ENCODE assay signal across 9 cellular contexts in genomic region chr17:50272246-50272645, GRCh38. TPM values are rescaled to one million over a fixed set of nuclear protein-coding genes. Genes with fewer than 3 reads are reported as not detected.
DNase-seq lines count a peak whose midpoint lies in the region; ATAC-seq, FAIRE-seq and TF ChIP-seq lines count a peak whose summit lies in the region.
"Had no signal": no experiment of that assay in that cellular context is flagged by ENCODE, and none has a peak within 500 bp of the region (broad histone marks: within the 10 kb centered on the region; RNA-seq: fewer than 3 reads in every experiment).

No MANE protein-coding gene starts in this region.

- H3F3A ChIP-seq in GM23338 (replicated peaks; ENCODE audit: low read depth) = no peaks in the 10 kb centered on the region

- H3K36me3 ChIP-seq in GM23338 (ENCODE audit: insufficient read depth) (no peaks in the 10 kb centered on the region), iPS-15b (ENCODE audit: control insufficient read depth, insufficient read depth, low read length) (no peaks in the 10 kb centered on the region), small intestine (ENCODE audit: control insufficient read depth in 2 of 2, insufficient read depth in 2 of 2, low read length in 2 of 2) (no peaks in the 10 kb centered on the region)

- DNase-seq in GM23338 (ENCODE audit: low spot score) = no peak
- no peak for DNase-seq in activated CD4-positive, alpha-beta memory T cell treated with anti-CD3 and anti-CD28 coated beads, Interleukin-2, amount 10 ng/mL, durations not matched to agents 7 days and 5 days
- DNase-seq in small intestine = peak; percentile 9
- DNase-seq in NCI-H128 (lab: John Stamatoyannopoulos, UW; ENCODE audit: unreplicated experiment) = no peak
- DNase-seq in NCI-H2196 treated with DMSO at 0.1 percent for 48 hours (lab: John Stamatoyannopoulos, UW; ENCODE audit: unreplicated experiment) = no peak
- DNase-seq: retina had no signal

- POLR2A ChIA-PET in activated CD4-positive, alpha-beta memory T cell treated with anti-CD3 and anti-CD28 coated beads, Interleukin-2, amount 10 ng/mL, durations not matched to agents 7 days and 5 days (lab: Charles Lee) = interaction anchor here (0.7 to 2.4 kb wide), 2 partner anchors 67 to 72 kb away, joined by 5 to 7 read pairs; no protein-coding TSS in a partner anchor

- H3K4me1 ChIP-seq in GM23338 (ENCODE audit: insufficient read depth) (peaks cover 53% of the 10 kb centered on the region), iPS-15b (ENCODE audit: control insufficient read depth, insufficient read depth, low read length) (peaks cover 20% of the 10 kb centered on the region), small intestine (ENCODE audit: control insufficient read depth in 2 of 2, insufficient read depth in 1 of 2, low read depth in 1 of 2, low read length in 1 of 2) (no peaks in the 10 kb centered on the region)

- H3K4me3 ChIP-seq in GM23338 (peak overlapping the region; percentile 55), iPS-15b (ENCODE audit: low read depth, low read length) (peak overlapping the region; percentile 59), small intestine (ENCODE audit: low read depth in 1 of 2, low read length in 2 of 2) (peak overlapping the region in 1 of 2 donors; percentile 71)

- 21 to 51% (median 37%) methylated on average over 7 of the region's 7 CpGs for WGBS in small intestine, 3 donors

- H3K4me1 Mint-ChIP-seq in GM23338 = peaks cover 50% of the 10 kb centered on the region
- H3K4me1 Mint-ChIP-seq in activated CD4-positive, alpha-beta memory T cell treated with anti-CD3 and anti-CD28 coated beads, Interleukin-2, amount 10 ng/mL, durations not matched to agents 7 days and 5 days = peaks cover 18% of the 10 kb centered on the region

- H3K27ac ChIP-seq in GM23338 (ENCODE audit: low read depth) (no peak overlapping the region), small intestine (ENCODE audit: low read depth in 1 of 2, low read length in 1 of 2) (peak overlapping the region; percentile 33 to 66)

- H3K27me3 Mint-ChIP-seq in GM23338 (ENCODE audit: insufficient read depth, low read depth, poor library complexity) = peaks cover 15% of the 10 kb centered on the region
- H3K27me3 Mint-ChIP-seq in activated CD4-positive, alpha-beta memory T cell treated with anti-CD3 and anti-CD28 coated beads, Interleukin-2, amount 10 ng/mL, durations not matched to agents 7 days and 5 days = peaks cover 25% of the 10 kb centered on the region

- H3K27me3 ChIP-seq in GM23338 (ENCODE audit: insufficient read depth) (peaks cover 15% of the 10 kb centered on the region; the same call in 1 of the 2 replicates), iPS-15b (ENCODE audit: control insufficient read depth, insufficient read depth, low read length) (peaks cover 3% of the 10 kb centered on the region), small intestine (ENCODE audit: control insufficient read depth in 2 of 2, insufficient read depth in 2 of 2, low read length in 2 of 2) (no peaks in the 10 kb centered on the region)

- peak overlapping the region; percentile 66 for H3K4me3 Mint-ChIP-seq in GM23338
- H3K4me3 Mint-ChIP-seq in activated CD4-positive, alpha-beta memory T cell treated with anti-CD3 and anti-CD28 coated beads, Interleukin-2, amount 10 ng/mL, durations not matched to agents 7 days and 5 days = peak overlapping the region; percentile 72

- no peaks in the 10 kb centered on the region for H3K9me3 Mint-ChIP-seq in GM23338
- no peaks in the 10 kb centered on the region for H3K9me3 Mint-ChIP-seq in activated CD4-positive, alpha-beta memory T cell treated with anti-CD3 and anti-CD28 coated beads, Interleukin-2, amount 10 ng/mL, durations not matched to agents 7 days and 5 days

- H2AFZ ChIP-seq in GM23338 = peak overlapping the region; percentile 94

- H3K9me3 ChIP-seq in iPS-15b (ENCODE audit: control insufficient read depth, insufficient read depth, low read length) = no peaks in the 10 kb centered on the region
- H3K9me3 ChIP-seq in small intestine (ENCODE audit: control insufficient read depth, low read depth) = no peaks in the 10 kb centered on the region

- H3K79me2 ChIP-seq in GM23338 (replicated peaks; ENCODE audit: insufficient read depth) = 0 out of 2 replicates have a peak, but pooled peaks cover 3% of the 10 kb centered on the region

- TF ChIP-seq CTCF in GM23338 (conservative IDR thresholded peaks at IDR 0.05; ENCODE audit: low read depth in 2 of 2) = no peak

- CTCF ChIA-PET in activated CD4-positive, alpha-beta memory T cell treated with anti-CD3 and anti-CD28 coated beads, Interleukin-2, amount 10 ng/mL, durations not matched to agents 7 days and 5 days (lab: Charles Lee) = interaction anchor here (0.6 to 5.8 kb wide), 11 partner anchors 11 to 178 kb away, joined by 3 to 56 read pairs (median 5); partner anchors contain the start of gene COL1A1

- H3K4me2 ChIP-seq in GM23338 = peak overlapping the region; percentile 93

- H3K36me3 Mint-ChIP-seq in GM23338 (ENCODE audit: low read depth) = no peaks in the 10 kb centered on the region
- H3K36me3 Mint-ChIP-seq in activated CD4-positive, alpha-beta memory T cell treated with anti-CD3 and anti-CD28 coated beads, Interleukin-2, amount 10 ng/mL, durations not matched to agents 7 days and 5 days (ENCODE audit: low read depth) = no peaks in the 10 kb centered on the region

- H3K9me2 ChIP-seq in GM23338 (ENCODE audit: insufficient read depth) = no peaks in the 10 kb centered on the region

- H4K20me1 ChIP-seq in GM23338 (replicated peaks; ENCODE audit: insufficient read depth) = no peaks in the 10 kb centered on the region

- H3K27ac Mint-ChIP-seq in GM23338 = no peak overlapping the region
- no peak overlapping the region for H3K27ac Mint-ChIP-seq in activated CD4-positive, alpha-beta memory T cell treated with anti-CD3 and anti-CD28 coated beads, Interleukin-2, amount 10 ng/mL, durations not matched to agents 7 days and 5 days

- ATAC-seq in GM23338 = no peak
- ATAC-seq in GM18909 (IDR thresholded peaks at IDR 0.05; ENCODE audit: poor library complexity, unreplicated experiment) = no peak
- no peak for ATAC-seq in HG02623 (IDR thresholded peaks at IDR 0.05; ENCODE audit: unreplicated experiment)

- no peak for FAIRE-seq in small intestine (lab: Jason Lieb, UNC)

- H3K9ac ChIP-seq in iPS-15b (ENCODE audit: low read depth, low read length) = no peak overlapping the region

TF ChIP-seq in GM23338, 12 proteins besides CTCF, POLR2A, EP300 and RAD21:
- TF ChIP-seq CREB1 (CRISPR knock-in tag; IDR thresholded peaks at IDR 0.05; ENCODE audit: low read depth) (no peak), EZH2 (IDR thresholded peaks at IDR 0.05; ENCODE audit: low read depth, unreplicated experiment) (no peak), POLR2AphosphoS5 (IDR thresholded peaks at IDR 0.05; ENCODE audit: low read depth) (no peak)

RNA-seq across cellular contexts. Expression of gene TMEM92, which starts 2.0 kb away (rescaled TPM):
- total RNA-seq in GM23338 (2014; rRNA removed; shearing (Covaris generic)) = 7.3 and 9.7 TPM in 2 replicates
- polyA plus RNA-seq in GM23338 (2016; fragmentation: Nextera tagmentation; extraction: Ambion mirVana) = 13.4 and 18.4 TPM in 2 replicates
- under 1 TPM in 1 of 2 experiments, not detected in 1; 0.08 TPM for total RNA-seq in activated CD4-positive, alpha-beta memory T cell treated with anti-CD3 and anti-CD28 coated beads, Interleukin-2, amount 10 ng/mL, durations not matched to agents 7 days and 5 days
- polyA plus RNA-seq in small intestine = 10 to 100 TPM; 29.1 to 53.5 (median 39.1) TPM
